In the genomic region with DNA sequence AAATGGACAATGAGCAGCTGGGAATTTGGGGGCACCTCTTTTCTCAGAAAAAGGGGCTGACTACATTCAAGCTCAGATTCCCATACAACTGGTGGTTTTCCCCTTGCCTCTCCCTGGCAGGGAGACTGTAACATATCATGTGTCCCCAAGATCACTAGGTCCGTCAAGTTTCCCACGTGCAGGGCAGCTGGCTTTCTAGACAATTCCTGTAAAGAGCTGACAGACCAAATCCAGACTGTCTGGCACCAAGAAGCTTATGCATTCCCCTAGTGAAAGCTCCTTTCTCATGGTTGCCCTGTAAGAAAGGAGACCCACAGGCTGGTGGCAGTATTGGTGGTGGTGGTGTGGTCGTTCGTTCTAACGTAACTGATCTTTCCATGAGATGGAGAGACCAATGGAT, we compare ENCODE assay signal across 28 cellular contexts.
"Had no signal": no experiment of that assay in that cellular context is flagged by ENCODE, and none has a peak within 500 bp of the region (broad histone marks: within the 10 kb centered on the region; RNA-seq: fewer than 3 reads in every experiment).

No MANE protein-coding gene starts in this region.

- H3K4me3 ChIP-seq: breast epithelium, hepatocyte, mucosa of descending colon, uterus had no signal

- H3K27me3 ChIP-seq: breast epithelium, hepatocyte, neutrophil, uterus had no signal

- H3K4me1 ChIP-seq: uterus had no signal

- H3K9me3 ChIP-seq: breast epithelium, mucosa of descending colon, neutrophil, uterus had no signal

- H3K36me3 ChIP-seq: breast epithelium, uterus had no signal

- H3K27ac Mint-ChIP-seq: activated CD4-positive, alpha-beta memory T cell treated with anti-CD3 and anti-CD28 coated beads, Interleukin-2, amount 10 ng/mL, durations not matched to agents 7 days and 5 days; activated CD4-positive, alpha-beta T cell treated with anti-CD3 and anti-CD28 coated beads, Interleukin-2, amount 10 ng/mL, durations not matched to agents 24 days and 14 days; activated T-helper 17 cell treated with anti-CD3 and anti-CD28 coated beads, Interleukin-2, amount 50 U/mL, for 72 hours; dendritic cell treated with granulocyte-macrophage colony-stimulating factor and Interleukin-4, amounts not matched to agents 40 ng/mL and 50 ng/mL, for 4 days; progenitor cell of endocrine pancreas; stimulated activated memory B cell treated with anti-CD40 and anti-IgM and Interleukin-4, amounts not matched to agents 10 μg/mL and 1 μg/mL and 100 μg/mL, for 72 hours; stimulated activated naive CD8-positive, alpha-beta T cell treated with anti-CD3 and anti-CD28 coated beads, Interleukin-15, amount 100 ng/mL, for 72 hours; type B pancreatic cell had no signal

- H3K27ac ChIP-seq: epithelial cell of prostate, hepatocyte, neutrophil, uterus, VCaP had no signal

- ATAC-seq: sciatic nerve had no signal

- H3K27me3 Mint-ChIP-seq: activated T-helper 17 cell treated with anti-CD3 and anti-CD28 coated beads, Interleukin-2, amount 50 U/mL, for 72 hours; naive B cell; progenitor cell of endocrine pancreas; stimulated activated memory B cell treated with anti-CD40 and anti-IgM and Interleukin-4, amounts not matched to agents 10 μg/mL and 1 μg/mL and 100 μg/mL, for 72 hours; stimulated activated naive CD8-positive, alpha-beta T cell treated with anti-CD3 and anti-CD28 coated beads, Interleukin-15, amount 100 ng/mL, for 72 hours; type B pancreatic cell had no signal

- DNase-seq: activated CD4-positive, alpha-beta memory T cell treated with anti-CD3 and anti-CD28 coated beads, Interleukin-2, amount 10 ng/mL, durations not matched to agents 7 days and 5 days; activated CD4-positive, alpha-beta T cell treated with anti-CD3 and anti-CD28 coated beads, Interleukin-2, amount 10 ng/mL, durations not matched to agents 24 days and 14 days; activated CD4-positive, CD25-positive, alpha-beta regulatory T cell treated with anti-CD3 and anti-CD28 coated beads, Interleukin-2, amount 50 U/mL, for 72 hours; activated gamma-delta T cell treated with Interleukin-2 at 50 U/mL for 16 hours; activated naive CD4-positive, alpha-beta T cell treated with anti-CD3 and anti-CD28 coated beads, Interleukin-2, amount 50 U/mL, for 16 hours; activated T-cell treated with anti-CD3 and anti-CD28 coated beads, Interleukin-2, amount 50 U/mL, for 4 hours; amniotic stem cell; central memory CD4-positive, alpha-beta T cell; islet precursor cell; left ventricle myocardium superior; nephron progenitor cell; stimulated activated CD4-positive, alpha-beta T cell treated with anti-CD3 and anti-CD28 coated beads, Interleukin-4, amount 100 ng/mL, for 24 hours; substantia nigra; uterus had no signal

- H3K9me3 Mint-ChIP-seq: activated CD4-positive, alpha-beta memory T cell treated with anti-CD3 and anti-CD28 coated beads, Interleukin-2, amount 10 ng/mL, durations not matched to agents 7 days and 5 days; activated CD4-positive, alpha-beta T cell treated with anti-CD3 and anti-CD28 coated beads, Interleukin-2, amount 10 ng/mL, durations not matched to agents 24 days and 14 days; activated T-cell treated with anti-CD3 and anti-CD28 coated beads, Interleukin-2, amount 50 U/mL, for 4 hours; activated T-helper 17 cell treated with anti-CD3 and anti-CD28 coated beads, Interleukin-2, amount 50 U/mL, for 72 hours; dendritic cell treated with granulocyte-macrophage colony-stimulating factor and Interleukin-4, amounts not matched to agents 40 ng/mL and 50 ng/mL, for 4 days; nephron progenitor cell; stimulated activated memory B cell treated with anti-CD40 and anti-IgM and Interleukin-4, amounts not matched to agents 10 μg/mL and 1 μg/mL and 100 μg/mL, for 72 hours; type B pancreatic cell had no signal

- H3K4me3 Mint-ChIP-seq: activated CD4-positive, alpha-beta memory T cell treated with anti-CD3 and anti-CD28 coated beads, Interleukin-2, amount 10 ng/mL, durations not matched to agents 7 days and 5 days; activated CD4-positive, alpha-beta T cell treated with anti-CD3 and anti-CD28 coated beads, Interleukin-2, amount 10 ng/mL, durations not matched to agents 24 days and 14 days; activated T-cell treated with anti-CD3 and anti-CD28 coated beads, Interleukin-2, amount 50 U/mL, for 4 hours; activated T-helper 17 cell treated with anti-CD3 and anti-CD28 coated beads, Interleukin-2, amount 50 U/mL, for 72 hours; dendritic cell treated with granulocyte-macrophage colony-stimulating factor and Interleukin-4, amounts not matched to agents 40 ng/mL and 50 ng/mL, for 4 days; naive B cell; nephron progenitor cell; stimulated activated memory B cell treated with anti-CD40 and anti-IgM and Interleukin-4, amounts not matched to agents 10 μg/mL and 1 μg/mL and 100 μg/mL, for 72 hours; stimulated activated naive CD8-positive, alpha-beta T cell treated with anti-CD3 and anti-CD28 coated beads, Interleukin-15, amount 100 ng/mL, for 72 hours; type B pancreatic cell had no signal
